Comparison of ENCODE assay signal across 20 cellular contexts in genomic region chr11:556857-557256, GRCh38. TPM values are rescaled to one million over a fixed set of nuclear protein-coding genes. Genes with fewer than 3 reads are reported as not detected.
A peak's percentile ranks its signal among the peaks of the same experiment; 100 is the strongest.
DNase-seq lines count a peak whose midpoint lies in the region; ATAC-seq and TF ChIP-seq lines count a peak whose summit lies in the region.
"Had no signal": no experiment of that assay in that cellular context is flagged by ENCODE, and none has a peak within 500 bp of the region (broad histone marks: within the 10 kb centered on the region; RNA-seq: fewer than 3 reads in every experiment).

No MANE protein-coding gene starts in this region.

- H4K20me1 ChIP-seq in IMR-90 (ENCODE audit: insufficient read depth, low read length) (peaks cover 6% of the 10 kb centered on the region; the same call in 1 of the 2 replicates), neural progenitor cell (ENCODE audit: low read depth) (peaks cover 18% of the 10 kb centered on the region)

- in situ Hi-C loops in IMR-90 (cut with MboI; ENCODE audit: low sequenced_read_pairs) = no loop called here
- in situ Hi-C loops in gastrocnemius medialis (cut with MboI; ENCODE audit: low sequenced_read_pairs in 4 of 4) = loop anchor here (25.0 kb wide), 2 partner anchors 155 to 180 kb away; partner anchors contain the start of genes EPS8L2 (in 3 of the 4) and TALDO1 (in 1 of the 4)

- TF ChIP-seq RAD21 in IMR-90 (IDR thresholded peaks at IDR 0.05; ENCODE audit: low read length) = no peak

- WGBS in IMR-90 (ENCODE audit: extremely low coverage in 2 of 2, insufficient read length in 1 of 2), 2 experiments = 86% methylated on average over 5 of the region's 19 CpGs; no CpG with 5 or more reads in 1 of the 2 experiments
- 87 to 89% methylated on average over 8 to 19 of the region's 19 CpGs for WGBS in endodermal cell (ENCODE audit: insufficient coverage in 1 of 2, insufficient read length in 1 of 2), 2 experiments
- WGBS in spleen, 5 donors = 71 to 95% (median 77%) methylated on average over 12 to 19 of the region's 19 CpGs

- H3K4me3 Mint-ChIP-seq in CD8-positive, alpha-beta T cell = peak overlapping the region; percentile 55
- H3K4me3 Mint-ChIP-seq in endodermal cell (peak overlapping the region; percentile 54), neural progenitor cell (peak overlapping the region; percentile 71)
- H3K4me3 Mint-ChIP-seq: stimulated activated naive CD8-positive, alpha-beta T cell treated with anti-CD3 and anti-CD28 coated beads, Interleukin-15, Interleukin-2, amounts not matched to agents 100 ng/mL and 50 ng/mL, for 24 hours had no signal

- no peak overlapping the region for H2AK5ac ChIP-seq in IMR-90 (ENCODE audit: low read depth, low read length)

- H3K18ac ChIP-seq in IMR-90 (ENCODE audit: low read depth, low read length) = no peak overlapping the region

- H3K4me2 ChIP-seq in IMR-90 (ENCODE audit: low read depth, low read length) = no peak overlapping the region
- H3K4me2 ChIP-seq in neural progenitor cell = peak overlapping the region; percentile 100

- no peak overlapping the region for H2BK5ac ChIP-seq in IMR-90 (ENCODE audit: low read depth, low read length, poor library complexity, severe bottlenecking)

- peaks cover 8% of the 10 kb centered on the region for H3K79me2 ChIP-seq in neural progenitor cell (ENCODE audit: low read depth)

- no peak overlapping the region for H2BK120ac ChIP-seq in IMR-90 (ENCODE audit: low read depth, low read length)

- no peaks in the 10 kb centered on the region for H3K27me3 Mint-ChIP-seq in CD8-positive, alpha-beta T cell (ENCODE audit: low read depth)
- peaks cover 31% of the 10 kb centered on the region for H3K27me3 Mint-ChIP-seq in endodermal cell (ENCODE audit: insufficient read depth)
- peaks cover 18% of the 10 kb centered on the region for H3K27me3 Mint-ChIP-seq in neural progenitor cell (ENCODE audit: insufficient read depth, low read depth)

- H3K4me1 Mint-ChIP-seq in CD8-positive, alpha-beta T cell (ENCODE audit: low read depth) = peaks cover 16% of the 10 kb centered on the region
- H3K4me1 Mint-ChIP-seq in endodermal cell = peaks cover 6% of the 10 kb centered on the region
- peaks cover 11% of the 10 kb centered on the region for H3K4me1 Mint-ChIP-seq in neural progenitor cell

- peaks cover 3% of the 10 kb centered on the region; the same call in 1 of the 2 replicates for H3K9me1 ChIP-seq in IMR-90 (ENCODE audit: insufficient read depth, low read length)

- no peak overlapping the region for H4K5ac ChIP-seq in IMR-90 (ENCODE audit: low read depth, low read length)

- no peaks in the 10 kb centered on the region for H3K9me3 ChIP-seq in CD8-positive, alpha-beta T cell (ENCODE audit: low read length)
- H3K9me3 ChIP-seq in IMR-90 (ENCODE audit: control insufficient read depth, insufficient read depth, low read length) (no peaks in the 10 kb centered on the region), endodermal cell (ENCODE audit: control insufficient read depth, low read length) (no peaks in the 10 kb centered on the region), neural progenitor cell (ENCODE audit: low read depth) (no peaks in the 10 kb centered on the region), gastrocnemius medialis (no peaks in the 10 kb centered on the region), spleen (no peaks in the 10 kb centered on the region)
- H3K9me3 ChIP-seq: left lung had no signal

- H3K23ac ChIP-seq in IMR-90 (ENCODE audit: low read depth, low read length) = 0 out of 2 replicates have a peak overlapping the region, but pooled peaks have one; percentile 38

- no peaks in the 10 kb centered on the region for H3K36me3 ChIP-seq in CD8-positive, alpha-beta T cell (ENCODE audit: insufficient read depth, low read length)
- H3K36me3 ChIP-seq in IMR-90 (ENCODE audit: control insufficient read depth, insufficient read depth, low read length) (no peaks in the 10 kb centered on the region), endodermal cell (ENCODE audit: control insufficient read depth, insufficient read depth, low read length) (no peaks in the 10 kb centered on the region), neural progenitor cell (no peaks in the 10 kb centered on the region), gastrocnemius medialis (no peaks in the 10 kb centered on the region), spleen (no peaks in the 10 kb centered on the region)
- H3K36me3 ChIP-seq: left lung had no signal

- no peak for ATAC-seq in CD8-positive, alpha-beta T cell
- no peak for ATAC-seq in IMR-90 (ENCODE audit: low read depth)
- no peak for ATAC-seq in gastrocnemius medialis
- ATAC-seq: left lung, sciatic nerve had no signal

- dilution Hi-C loops in IMR-90 (cut with HindIII; ENCODE audit: low sequenced_read_pairs, unreplicated experiment) = no loop called here

- BruUV-seq in IMR-90 (replicated peaks; lab: Mats Ljungman, UMichigan) = no TSS peak

- peaks cover 27% of the 10 kb centered on the region for H3K4me1 ChIP-seq in CD8-positive, alpha-beta T cell (ENCODE audit: insufficient read depth, low read length)
- H3K4me1 ChIP-seq in IMR-90 (ENCODE audit: control insufficient read depth, insufficient read depth, low read length) (peaks cover 12% of the 10 kb centered on the region), endodermal cell (ENCODE audit: control insufficient read depth, insufficient read depth, low read length) (peaks cover 4% of the 10 kb centered on the region), neural progenitor cell (peaks cover 14% of the 10 kb centered on the region), gastrocnemius medialis (peaks cover 14 to 18% of the 10 kb centered on the region in 2 donors), spleen (peaks cover 15 to 61% (median 46%) of the 10 kb centered on the region in 6 donors)

- POLR2A ChIA-PET in CD8-positive, alpha-beta T cell (lab: Charles Lee) = interaction anchor here (1.3 to 3.4 kb wide), 2 partner anchors 11 to 18 kb away, joined by 3 to 11 read pairs; no protein-coding TSS in a partner anchor
- POLR2A ChIA-PET in IMR-90 (lab: Charles Lee; ENCODE audit: unreplicated experiment) = no interaction called here

- H4K91ac ChIP-seq in IMR-90 (ENCODE audit: insufficient read depth, low read depth, low read length) = no peak overlapping the region

- intact Hi-C loops in CD8-positive, alpha-beta T cell (cut with DNase I, micrococcal nuclease) = loop anchor here in 1 of 2 experiments (5.0 kb wide), 1 partner anchor 240 kb away; the partner anchor contains the start of gene SLC25A22
- intact Hi-C loops in IMR-90 (cut with micrococcal nuclease) (loop anchor here (10.0 kb wide), 1 partner anchor 168 kb away; no protein-coding TSS in a partner anchor), gastrocnemius medialis (cut with DNase I; ENCODE audit: low total_unique reads) (no loop called here), spleen (cut with DNase I; ENCODE audit: low total_unique reads) (loop anchor here (10.0 kb wide), 1 partner anchor 168 kb away; no protein-coding TSS in a partner anchor)

- TF ChIP-seq POLR2A in IMR-90 (IDR thresholded peaks at IDR 0.05; ENCODE audit: low read depth, low read length) = no peak
- TF ChIP-seq POLR2A in gastrocnemius medialis (IDR thresholded peaks at IDR 0.05) = no peak
- no peak for TF ChIP-seq POLR2A in spleen (IDR thresholded peaks at IDR 0.05)

- no peak overlapping the region for H3K27ac Mint-ChIP-seq in CD8-positive, alpha-beta T cell
- H3K27ac Mint-ChIP-seq in endodermal cell = no peak overlapping the region
- no peak overlapping the region for H3K27ac Mint-ChIP-seq in neural progenitor cell
- H3K27ac Mint-ChIP-seq: stimulated activated naive CD8-positive, alpha-beta T cell treated with anti-CD3 and anti-CD28 coated beads, Interleukin-15, Interleukin-2, amounts not matched to agents 100 ng/mL and 50 ng/mL, for 24 hours had no signal

- H2AK9ac ChIP-seq in IMR-90 (replicated peaks; ENCODE audit: low read depth, low read length, poor library complexity) = peak overlapping the region; percentile 72

- DNase-seq in CD8-positive, alpha-beta T cell = no peak
- DNase-seq in IMR-90 = no peak
- DNase-seq in endodermal cell = no peak
- no peak for DNase-seq in neural progenitor cell (ENCODE audit: low spot score)
- no peak for DNase-seq in gastrocnemius medialis
- no peak for DNase-seq in NCI-H2081 treated with DMSO at 0.1 percent for 48 hours (lab: John Stamatoyannopoulos, UW)
- no peak for DNase-seq in spleen
- DNase-seq: activated CD4-positive, alpha-beta T cell treated with anti-CD3 and anti-CD28 coated beads, Interleukin-2, amount 50 U/mL, for 48 hours; DMS79; left lung; midbrain; NCI-H1092 treated with DMSO at 0.1 percent for 48 hours; NCI-H1930; NCI-H226; NCI-H774; posterior cingulate gyrus; T-helper 9 cell had no signal

- H3K56ac ChIP-seq in IMR-90 (ENCODE audit: extremely low read depth, insufficient read depth, low read length) = no peak overlapping the region

- TF ChIP-seq CTCF in CD8-positive, alpha-beta T cell (IDR thresholded peaks at IDR 0.05) = no peak
- no peak for TF ChIP-seq CTCF in IMR-90 (conservative IDR thresholded peaks at IDR 0.05; ENCODE audit: low read depth, low read length)
- no peak for TF ChIP-seq CTCF in endodermal cell (conservative IDR thresholded peaks at IDR 0.05)
- TF ChIP-seq CTCF in neural progenitor cell (IDR thresholded peaks at IDR 0.05) = no peak
- no peak for TF ChIP-seq CTCF in gastrocnemius medialis (IDR thresholded peaks at IDR 0.05 in 4 of 5, conservative IDR thresholded peaks at IDR 0.05 in 1 of 5)
- no peak for TF ChIP-seq CTCF in spleen (IDR thresholded peaks at IDR 0.05 in 8 of 11, conservative IDR thresholded peaks at IDR 0.05 in 3 of 11)

- no peak overlapping the region for H3K14ac ChIP-seq in IMR-90 (replicated peaks; ENCODE audit: low read depth, low read length)

- no peak overlapping the region for H3K4ac ChIP-seq in IMR-90 (ENCODE audit: low read depth, low read length)

- H3K9me3 Mint-ChIP-seq in CD8-positive, alpha-beta T cell = no peaks in the 10 kb centered on the region
- H3K9me3 Mint-ChIP-seq in endodermal cell = no peaks in the 10 kb centered on the region
- H3K9me3 Mint-ChIP-seq in neural progenitor cell = peaks cover 2% of the 10 kb centered on the region
- H3K9me3 Mint-ChIP-seq: neural crest cell; stimulated activated naive CD8-positive, alpha-beta T cell treated with anti-CD3 and anti-CD28 coated beads, Interleukin-15, Interleukin-2, amounts not matched to agents 100 ng/mL and 50 ng/mL, for 24 hours had no signal

- H2AFZ ChIP-seq in IMR-90 (replicated peaks; ENCODE audit: low read length, poor library complexity) = no peak overlapping the region
- no peak overlapping the region for H2AFZ ChIP-seq in neural progenitor cell (replicated peaks)

- peaks cover 2% of the 10 kb centered on the region for H3K36me3 Mint-ChIP-seq in CD8-positive, alpha-beta T cell
- peaks cover 6% of the 10 kb centered on the region for H3K36me3 Mint-ChIP-seq in endodermal cell (ENCODE audit: low read depth)
- H3K36me3 Mint-ChIP-seq in neural progenitor cell = no peaks in the 10 kb centered on the region

- CTCF ChIA-PET in CD8-positive, alpha-beta T cell (lab: Charles Lee) = interaction anchor here (0.6 to 3.7 kb wide), 8 partner anchors 11 to 209 kb away, joined by 3 to 44 read pairs (median 6); no protein-coding TSS in a partner anchor
- CTCF ChIA-PET in IMR-90 (lab: Yijun Ruan, JAX) = no interaction called here

- peaks cover 0 to 5% of the 10 kb centered on the region in 2 experiments; a peak in 2 of 4 replicates for H3K79me1 ChIP-seq in IMR-90 (ENCODE audit: low read depth in 1 of 2, low read length in 2 of 2)

- peaks cover 33% of the 10 kb centered on the region for H3F3A ChIP-seq in neural progenitor cell (ENCODE audit: low read depth)

- no peak overlapping the region for H3K27ac ChIP-seq in CD8-positive, alpha-beta T cell (ENCODE audit: low read depth, low read length)
- no peak overlapping the region for H3K27ac ChIP-seq in IMR-90 (ENCODE audit: insufficient read depth, low read length)
- H3K27ac ChIP-seq in endodermal cell (ENCODE audit: low read depth, low read length) = no peak overlapping the region
- no peak overlapping the region for H3K27ac ChIP-seq in neural progenitor cell
- H3K27ac ChIP-seq in gastrocnemius medialis = no peak overlapping the region
- no peak overlapping the region for H3K27ac ChIP-seq in spleen
- H3K27ac ChIP-seq: left lung had no signal

- no peak overlapping the region for H2BK15ac ChIP-seq in IMR-90 (ENCODE audit: low read depth, low read length)

- H3K27me3 ChIP-seq in CD8-positive, alpha-beta T cell (ENCODE audit: insufficient read depth, low read length) = no peaks in the 10 kb centered on the region
- H3K27me3 ChIP-seq in IMR-90 (ENCODE audit: control insufficient read depth, insufficient read depth, low read length) (peaks cover 57% of the 10 kb centered on the region), endodermal cell (ENCODE audit: control insufficient read depth, insufficient read depth, low read length, poor library complexity, severe bottlenecking) (peaks cover 32% of the 10 kb centered on the region), neural progenitor cell (peaks cover 52% of the 10 kb centered on the region), gastrocnemius medialis (peaks cover 50 to 56% (median 52%) of the 10 kb centered on the region in 3 donors), spleen (replicated peaks in 1 of 7) (peaks cover 2 to 73% (median 37%) of the 10 kb centered on the region in 7 donors)

- no peak overlapping the region for H2BK20ac ChIP-seq in IMR-90 (ENCODE audit: low read depth, low read length)

- no peak overlapping the region for H3K4me3 ChIP-seq in CD8-positive, alpha-beta T cell (ENCODE audit: low read depth, low read length)
- no peak overlapping the region for H3K4me3 ChIP-seq in IMR-90 (ENCODE audit: insufficient read depth, low read depth, low read length)
- H3K4me3 ChIP-seq in endodermal cell (ENCODE audit: low read length) = no peak overlapping the region
- no peak overlapping the region for H3K4me3 ChIP-seq in neural progenitor cell
- no peak overlapping the region for H3K4me3 ChIP-seq in gastrocnemius medialis
- no peak overlapping the region for H3K4me3 ChIP-seq in spleen

- H4K8ac ChIP-seq in IMR-90 (ENCODE audit: low read depth in 2 of 2, low read length in 2 of 2) = no peak overlapping the region

- no peak overlapping the region for H3K9ac ChIP-seq in IMR-90 (ENCODE audit: low read depth, low read length)
- H3K9ac ChIP-seq in endodermal cell (ENCODE audit: extremely low read depth, low read length, poor library complexity, severe bottlenecking) = no peak overlapping the region
- H3K9ac ChIP-seq in neural progenitor cell = no peak overlapping the region

RNA-seq across cellular contexts. Expression of gene LMNTD2, which starts 3.7 kb away (rescaled TPM):
- 1 to 10 TPM; 4.2 to 5.6 TPM for total RNA-seq in CD8-positive, alpha-beta T cell
- total RNA-seq in IMR-90 (2012; rRNA removed) (0.18 and 0.28 TPM in 2 replicates), endodermal cell (10 to 100 TPM in 1 of 2 donors, 1 to 10 TPM in 1; 8.5 to 13.3 TPM), neural progenitor cell (ENCODE audit: low replicate concordance) (1.1 and 2.5 TPM in 2 replicates), gastrocnemius medialis (1 to 10 TPM in 1 of 4 donors, under 1 TPM in 1, not detected in 2; 0.13 to 1.5 TPM), spleen (10 to 100 TPM in 1 of 7 donors, 1 to 10 TPM in 6; 3.9 to 10.1 (median 6.3) TPM)
- polyA plus RNA-seq in IMR-90 (2012; rRNA removed) (1.3 and 2.5 TPM in 2 replicates), spleen (1 to 10 TPM; 5.0 to 8.3 (median 5.1) TPM)
- 1.1 and 1.7 TPM in 2 replicates for polyA plus RNA-seq in IMR-90 (2012; cell fraction: cytosol; rRNA removed)
- 22.0 and 37.2 TPM in 2 replicates for polyA plus RNA-seq in IMR-90 (2012; cell fraction: nucleus; rRNA removed; ENCODE audit: low replicate concordance)
- polyA plus RNA-seq in endodermal cell (2013, experiment 1 of 2) = 1.8 TPM
- polyA plus RNA-seq in endodermal cell (2013, experiment 2 of 2) = 1.8 TPM

RNA-seq across cellular contexts. Expression of gene RASSF7, which starts 3.9 kb away (rescaled TPM):
- 10 to 100 TPM; 11.8 to 15.3 TPM for total RNA-seq in CD8-positive, alpha-beta T cell
- total RNA-seq in IMR-90 (2012; rRNA removed) (6.8 and 6.9 TPM in 2 replicates), endodermal cell (10 to 100 TPM; 34.2 to 36.3 TPM), neural progenitor cell (ENCODE audit: low replicate concordance) (12.8 and 48.3 TPM in 2 replicates), gastrocnemius medialis (1 to 10 TPM in 1 of 4 donors, under 1 TPM in 3; 0.56 to 2.4 (median 0.70) TPM), spleen (10 to 100 TPM in 6 of 7 donors, 1 to 10 TPM in 1; 8.3 to 39.6 (median 20.4) TPM)
- polyA plus RNA-seq in IMR-90 (2012; rRNA removed) (18.5 and 24.2 TPM in 2 replicates), spleen (10 to 100 TPM; 29.7 to 34.5 (median 30.7) TPM)
- 22.9 and 28.1 TPM in 2 replicates for polyA plus RNA-seq in IMR-90 (2012; cell fraction: cytosol; rRNA removed)
- polyA plus RNA-seq in IMR-90 (2012; cell fraction: nucleus; rRNA removed; ENCODE audit: low replicate concordance) = 66.1 and 134 TPM in 2 replicates
- polyA plus RNA-seq in endodermal cell (2013, experiment 1 of 2) = 11.3 TPM
- polyA plus RNA-seq in endodermal cell (2013, experiment 2 of 2) = 14.6 TPM

RNA-seq across cellular contexts. Expression of gene PHRF1, which starts 19.4 kb away (rescaled TPM):
- 10 to 100 TPM; 43.2 to 44.9 TPM for total RNA-seq in CD8-positive, alpha-beta T cell
- 10.9 and 12.2 TPM in 2 replicates for total RNA-seq in IMR-90 (2012; rRNA removed)
- polyA plus RNA-seq in IMR-90 (2012; rRNA removed) = 17.5 and 23.0 TPM in 2 replicates
- polyA plus RNA-seq in IMR-90 (2012; cell fraction: cytosol; rRNA removed) = 16.8 and 17.0 TPM in 2 replicates
- 34.6 and 53.2 TPM in 2 replicates for polyA plus RNA-seq in IMR-90 (2012; cell fraction: nucleus; rRNA removed; ENCODE audit: low replicate concordance)
- total RNA-seq in endodermal cell = 10 to 100 TPM; 43.4 to 48.0 TPM
- 23.9 TPM for polyA plus RNA-seq in endodermal cell (2013, experiment 1 of 2)
- polyA plus RNA-seq in endodermal cell (2013, experiment 2 of 2) = 22.0 TPM
- total RNA-seq in neural progenitor cell (ENCODE audit: low replicate concordance) = 9.8 and 43.6 TPM in 2 replicates
- total RNA-seq in gastrocnemius medialis = 10 to 100 TPM in 3 of 4 donors, 1 to 10 TPM in 1; 9.2 to 22.6 (median 20.8) TPM
- total RNA-seq in spleen = 10 to 100 TPM; 24.2 to 41.5 (median 33.2) TPM
- 10 to 100 TPM in 1 of 3 donors, 1 to 10 TPM in 2; 7.3 to 27.6 (median 8.4) TPM for polyA plus RNA-seq in spleen

RNA-seq across cellular contexts. Expression of gene LRRC56, which starts 19.5 kb away (rescaled TPM):
- total RNA-seq in CD8-positive, alpha-beta T cell = 1 to 10 TPM; 3.2 TPM
- total RNA-seq in IMR-90 (2012; rRNA removed) (0.28 and 0.36 TPM in 2 replicates), endodermal cell (1 to 10 TPM; 3.0 to 4.3 TPM), neural progenitor cell (ENCODE audit: low replicate concordance) (0.45 and 1.4 TPM in 2 replicates), gastrocnemius medialis (under 1 TPM in 2 of 4 donors, not detected in 2; 0.29 to 0.36 TPM), spleen (1 to 10 TPM; 1.0 to 3.3 (median 2.2) TPM)
- polyA plus RNA-seq in IMR-90 (2012; rRNA removed) (1.3 and 1.7 TPM in 2 replicates), spleen (1 to 10 TPM; 2.2 to 4.6 (median 4.1) TPM)
- 0.73 and 1.4 TPM in 2 replicates for polyA plus RNA-seq in IMR-90 (2012; cell fraction: cytosol; rRNA removed)
- polyA plus RNA-seq in IMR-90 (2012; cell fraction: nucleus; rRNA removed; ENCODE audit: low replicate concordance) = 5.4 and 11.7 TPM in 2 replicates
- 0.93 TPM for polyA plus RNA-seq in endodermal cell (2013, experiment 1 of 2)
- 1.3 TPM for polyA plus RNA-seq in endodermal cell (2013, experiment 2 of 2)

RNA-seq across cellular contexts. Expression of gene HRAS, which starts 21.5 kb away (rescaled TPM):
- total RNA-seq in CD8-positive, alpha-beta T cell = 10 to 100 TPM; 25.2 to 25.5 TPM
- total RNA-seq in IMR-90 (2012; rRNA removed) (99.4 and 108 TPM in 2 replicates), endodermal cell (10 to 100 TPM; 64.8 to 68.2 TPM), neural progenitor cell (ENCODE audit: low replicate concordance) (21.2 and 32.3 TPM in 2 replicates), gastrocnemius medialis (10 to 100 TPM; 17.1 to 50.0 (median 37.6) TPM), spleen (10 to 100 TPM; 16.6 to 33.6 (median 30.3) TPM)
- polyA plus RNA-seq in IMR-90 (2012; rRNA removed) (123 and 154 TPM in 2 replicates), spleen (10 to 100 TPM; 70.0 to 90.9 (median 90.7) TPM)
- polyA plus RNA-seq in IMR-90 (2012; cell fraction: cytosol; rRNA removed) = 122 and 126 TPM in 2 replicates
- polyA plus RNA-seq in IMR-90 (2012; cell fraction: nucleus; rRNA removed; ENCODE audit: low replicate concordance) = 101 and 217 TPM in 2 replicates
- polyA plus RNA-seq in endodermal cell (2013, experiment 1 of 2) = 48.8 TPM
- 45.1 TPM for polyA plus RNA-seq in endodermal cell (2013, experiment 2 of 2)
